ENCODE assay signal across 9 cellular contexts in the genomic region with DNA sequence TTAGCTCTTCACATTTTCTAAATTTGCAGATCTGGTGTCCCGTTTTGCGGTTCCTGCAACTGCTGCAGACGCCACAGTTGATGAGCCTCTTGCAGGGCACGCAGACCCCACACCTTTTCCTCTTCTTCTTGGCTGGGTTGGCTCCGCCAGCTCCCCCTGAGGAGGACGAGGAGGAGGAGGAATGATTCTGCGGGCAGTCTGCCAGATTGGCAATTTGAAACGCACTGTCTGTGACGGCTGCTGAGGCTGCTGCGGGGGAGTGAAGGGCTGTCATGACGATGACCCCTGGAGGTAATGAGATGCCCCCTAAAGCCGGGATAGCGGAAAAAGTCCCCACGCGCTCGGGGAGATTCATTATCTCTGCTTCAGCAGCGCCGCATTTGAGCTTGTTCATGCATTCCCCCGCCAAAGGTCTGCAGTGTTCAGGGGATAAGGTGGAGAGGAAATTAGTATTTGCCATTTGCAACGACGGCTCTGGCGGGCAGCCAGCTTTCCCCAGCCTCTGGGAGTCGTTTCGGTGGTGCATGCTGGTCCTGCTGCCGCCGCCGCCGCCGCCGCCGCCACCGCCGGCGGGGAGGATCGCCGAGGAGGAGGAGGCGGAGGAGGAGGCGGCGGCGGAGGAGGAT. TPM values are rescaled to one million over a fixed set of nuclear protein-coding genes. Genes with fewer than 3 reads are reported as not detected.
DNase-seq lines count a peak whose midpoint lies in the region; ATAC-seq and TF ChIP-seq lines count a peak whose summit lies in the region.
"Had no signal": no experiment of that assay in that cellular context is flagged by ENCODE, and none has a peak within 500 bp of the region (broad histone marks: within the 10 kb centered on the region; RNA-seq: fewer than 3 reads in every experiment).

No MANE protein-coding gene starts in this region.

- no peak overlapping the region for H3K27ac Mint-ChIP-seq in activated naive CD8-positive, alpha-beta T cell
- H3K27ac Mint-ChIP-seq: activated naive CD4-positive, alpha-beta T cell treated with anti-CD3 and anti-CD28 coated beads, Interleukin-2, amount 50 U/mL, for 72 hours had no signal

- H3K9me3 Mint-ChIP-seq in activated naive CD8-positive, alpha-beta T cell (ENCODE audit: low read depth) = no peaks in the 10 kb centered on the region
- H3K9me3 Mint-ChIP-seq: activated naive CD4-positive, alpha-beta T cell treated with anti-CD3 and anti-CD28 coated beads, Interleukin-2, amount 50 U/mL, for 72 hours had no signal

- no peak for TF ChIP-seq CTCF in LNCaP clone FGC (IDR thresholded peaks at IDR 0.05; ENCODE audit: control insufficient read depth, extremely low read depth, insufficient read depth)
- TF ChIP-seq CTCF in osteoblast (IDR thresholded peaks at IDR 0.05; ENCODE audit: extremely low read depth, low read depth, low read length) = no peak

- DNase-seq in H4 (ENCODE audit: low spot score) (peak; percentile 66), LNCaP clone FGC (ENCODE audit: low read depth) (no peak), SJCRH30 (peak; percentile 78 to 81), Right ventricle myocardium superior (peak; percentile 85), osteoblast (ENCODE audit: insufficient read length, low spot score, missing footprints) (peak; percentile 90)
- DNase-seq in NK-92 treated with Interleukin-12 subunit alpha and Interleukin-12 subunit beta, amount 100 ng/mL, for 24 hours (lab: John Stamatoyannopoulos, UW) = no peak

- H3K27me3 ChIP-seq in SJCRH30 = no peaks in the 10 kb centered on the region
- H3K27me3 ChIP-seq in osteoblast (ENCODE audit: insufficient read depth, low read length) = peaks cover 15% of the 10 kb centered on the region

- peaks cover 50% of the 10 kb centered on the region for H3K27me3 Mint-ChIP-seq in activated naive CD8-positive, alpha-beta T cell

- H3K4me3 Mint-ChIP-seq in activated naive CD8-positive, alpha-beta T cell = peak overlapping the region; percentile 86

- intact Hi-C loops in Right ventricle myocardium superior (cut with DNase I) = no loop called here

- H3K4me3 ChIP-seq in LNCaP clone FGC (ENCODE audit: low read depth, low read length) (peak overlapping the region; percentile 50), SJCRH30 (peak overlapping the region; percentile 76), osteoblast (ENCODE audit: insufficient read depth, low read length) (peak overlapping the region; percentile 51)

- H2AFZ ChIP-seq in osteoblast (ENCODE audit: low read length) = peak overlapping the region; percentile 25

- peak overlapping the region; percentile 75 for H3K4me2 ChIP-seq in osteoblast (ENCODE audit: insufficient read depth, low read length)

- H3K79me2 ChIP-seq in osteoblast (ENCODE audit: insufficient read depth, low read length) = no peaks in the 10 kb centered on the region

- H3K27ac ChIP-seq in SJCRH30 (peak overlapping the region; percentile 69), osteoblast (ENCODE audit: low read depth, low read length) (no peak overlapping the region)

- H3K36me3 Mint-ChIP-seq in activated naive CD8-positive, alpha-beta T cell = peaks cover 3% of the 10 kb centered on the region

- H3K4me1 ChIP-seq in ES-I3 (ENCODE audit: insufficient read depth, low read length) (peaks cover 24% of the 10 kb centered on the region), SJCRH30 (peaks cover 14% of the 10 kb centered on the region), osteoblast (ENCODE audit: insufficient read depth, low read length) (peaks cover 5% of the 10 kb centered on the region)

- H3K9me3 ChIP-seq in ES-I3 (ENCODE audit: control insufficient read depth, insufficient read depth, low read length) = no peaks in the 10 kb centered on the region
- H3K9me3 ChIP-seq in SJCRH30 (replicated peaks) = no peaks in the 10 kb centered on the region
- H3K9me3 ChIP-seq in osteoblast (ENCODE audit: low read depth, low read length) = no peaks in the 10 kb centered on the region

- peaks cover 34% of the 10 kb centered on the region for H3K4me1 Mint-ChIP-seq in activated naive CD8-positive, alpha-beta T cell (ENCODE audit: low read depth)

- no peaks in the 10 kb centered on the region for H4K20me1 ChIP-seq in osteoblast (ENCODE audit: insufficient read depth, low read length)

- peak overlapping the region; percentile 87 for H3K9ac ChIP-seq in ES-I3 (ENCODE audit: low read depth, low read length)

- H3K36me3 ChIP-seq in ES-I3 (ENCODE audit: insufficient read depth, low read length) (no peaks in the 10 kb centered on the region), SJCRH30 (no peaks in the 10 kb centered on the region), osteoblast (ENCODE audit: insufficient read depth, low read length) (no peaks in the 10 kb centered on the region)

- ATAC-seq in Right ventricle myocardium superior (ENCODE audit: poor library complexity) = peak; percentile 51

RNA-seq across cellular contexts. Expression of gene CXXC4, which starts 3.8 kb away (rescaled TPM):
- total RNA-seq in H4 (2014; rRNA removed; shearing (Covaris generic)) = 1.6 and 1.9 TPM in 2 replicates
- total RNA-seq in SJCRH30 (2014; rRNA removed; shearing (Covaris generic)) = 3.3 and 4.6 TPM in 2 replicates
- total RNA-seq in Right ventricle myocardium superior (4.7 TPM), osteoblast (not detected in 2 replicates)
- total RNA-seq: activated naive CD4-positive, alpha-beta T cell treated with anti-CD3 and anti-CD28 coated beads, Interleukin-2, amount 50 U/mL, for 72 hours had no signal

Comparison
In these comparisons a context has a peak if more than half of its experiments do, and no peak if none do; other contexts are left out.
1. DNase-seq: peak in H4 (single experiment), SJCRH30 (2 of 2), Right ventricle myocardium superior (single experiment) and osteoblast (single experiment); none in LNCaP clone FGC (single experiment) and NK-92 treated with Interleukin-12 subunit alpha and Interleukin-12 subunit beta, amount 100 ng/mL, for 24 hours (single experiment).
2. Peak in every context shown above with its lines, with median percentiles within 50 percentile points of each other: H3K4me3 ChIP-seq.